ENCODE assay signal across 8 cellular contexts in genomic region chr2:239319261-239319661, GRCh38.
DNase-seq lines count a peak whose midpoint lies in the region; ATAC-seq and TF ChIP-seq lines count a peak whose summit lies in the region.

No MANE protein-coding gene starts in this region.

- peaks cover 0 to 4% (median 0%) of the 10 kb centered on the region in 8 donors for H3K9me3 Mint-ChIP-seq in CD4-positive, alpha-beta memory T cell
- H3K9me3 Mint-ChIP-seq in endodermal cell (peaks cover 18% of the 10 kb centered on the region), nephron progenitor cell (peaks cover 42% of the 10 kb centered on the region)

- no peaks in the 10 kb centered on the region for H3K27me3 ChIP-seq in CD4-positive, alpha-beta memory T cell (ENCODE audit: insufficient read depth, low read length)
- H3K27me3 ChIP-seq in endodermal cell (ENCODE audit: control insufficient read depth, insufficient read depth, low read length, poor library complexity, severe bottlenecking) = no peaks in the 10 kb centered on the region
- H3K27me3 ChIP-seq in prostate gland (replicated peaks; ENCODE audit: insufficient read depth) = no peaks in the 10 kb centered on the region

- CTCF ChIA-PET in CD4-positive, alpha-beta memory T cell (lab: Charles Lee; ENCODE audit: partially characterized antibody) = interaction anchor here (1.5 to 3.3 kb wide), 2 partner anchors 23 to 52 kb away, joined by 4 to 19 read pairs; no protein-coding TSS in a partner anchor

- intact Hi-C loops in CD4-positive, alpha-beta memory T cell (cut with micrococcal nuclease) = no loop called here
- intact Hi-C loops in prostate gland (cut with DNase I) = no loop called here

- H3K36me3 ChIP-seq in CD4-positive, alpha-beta memory T cell (ENCODE audit: insufficient read depth, low read length) = no peaks in the 10 kb centered on the region
- H3K36me3 ChIP-seq in endodermal cell (ENCODE audit: control insufficient read depth, insufficient read depth, low read length) (peaks cover 9% of the 10 kb centered on the region), prostate gland (no peaks in the 10 kb centered on the region)

- H3K27ac ChIP-seq in CD4-positive, alpha-beta memory T cell (ENCODE audit: low read depth, low read length) = peak overlapping the region; percentile 49
- H3K27ac ChIP-seq in endodermal cell (ENCODE audit: low read depth, low read length) (no peak overlapping the region), prostate gland (peak overlapping the region in 1 of 2 donors; percentile 28)

- no peak for DNase-seq in CD4-positive, alpha-beta memory T cell
- DNase-seq in OCI-M1 (lab: John Stamatoyannopoulos, UW) (peak; percentile 80), endodermal cell (peak; percentile 44), nephron progenitor cell (no peak), islet precursor cell (no peak), prostate gland (ENCODE audit: low spot score) (no peak)

- H3K4me3 Mint-ChIP-seq in CD4-positive, alpha-beta memory T cell = peak overlapping the region; percentile 73 to 93 (median 80)
- H3K4me3 Mint-ChIP-seq in endodermal cell (no peak overlapping the region), nephron progenitor cell (no peak overlapping the region)

- H3K4me1 ChIP-seq in CD4-positive, alpha-beta memory T cell (ENCODE audit: insufficient read depth, low read length) = peaks cover 47% of the 10 kb centered on the region
- H3K4me1 ChIP-seq in endodermal cell (ENCODE audit: control insufficient read depth, insufficient read depth, low read length) (peaks cover 2% of the 10 kb centered on the region), prostate gland (replicated peaks) (peaks cover 6% of the 10 kb centered on the region)

- peaks cover 4 to 7% of the 10 kb centered on the region in 2 donors for H3K36me3 Mint-ChIP-seq in CD4-positive, alpha-beta memory T cell
- H3K36me3 Mint-ChIP-seq in endodermal cell (ENCODE audit: low read depth) (peaks cover 36% of the 10 kb centered on the region), nephron progenitor cell (ENCODE audit: low read depth) (peaks cover 84% of the 10 kb centered on the region)

- no peak for ATAC-seq in GM18858 (IDR thresholded peaks at IDR 0.05; ENCODE audit: unreplicated experiment)
- ATAC-seq in GM18498 (IDR thresholded peaks at IDR 0.05; ENCODE audit: unreplicated experiment) = no peak

- H3K9ac ChIP-seq in endodermal cell (ENCODE audit: extremely low read depth, low read length, poor library complexity, severe bottlenecking) = no peak overlapping the region

- H3K4me3 ChIP-seq in CD4-positive, alpha-beta memory T cell (ENCODE audit: low read length in 2 of 2) = peak overlapping the region in 1 of 2 donors; percentile 28
- no peak overlapping the region for H3K4me3 ChIP-seq in endodermal cell (ENCODE audit: low read length)
- no peak overlapping the region for H3K4me3 ChIP-seq in prostate gland

- H3K27ac Mint-ChIP-seq in CD4-positive, alpha-beta memory T cell = peak overlapping the region; percentile 81 to 96 (median 94)
- H3K27ac Mint-ChIP-seq in endodermal cell = no peak overlapping the region
- peak overlapping the region; percentile 98 for H3K27ac Mint-ChIP-seq in nephron progenitor cell

- no peaks in the 10 kb centered on the region for H3K9me3 ChIP-seq in CD4-positive, alpha-beta memory T cell (ENCODE audit: control insufficient read depth in 1 of 2, low read length in 2 of 2)
- H3K9me3 ChIP-seq in endodermal cell (ENCODE audit: control insufficient read depth, low read length) (peaks cover 36% of the 10 kb centered on the region), prostate gland (no peaks in the 10 kb centered on the region)

- POLR2A ChIA-PET in CD4-positive, alpha-beta memory T cell (lab: Charles Lee; ENCODE audit: partially characterized antibody) = interaction anchor here (0.9 to 1.3 kb wide), 2 partner anchors 21 to 62 kb away, joined by 4 to 6 read pairs; no protein-coding TSS in a partner anchor

- TF ChIP-seq CTCF in endodermal cell (conservative IDR thresholded peaks at IDR 0.05) (no peak), nephron progenitor cell (IDR thresholded peaks at IDR 0.05) (no peak), prostate gland (IDR thresholded peaks at IDR 0.05) (no peak)

- WGBS in endodermal cell (ENCODE audit: insufficient coverage in 1 of 2, insufficient read length in 1 of 2), 2 experiments = 82% methylated on average over 12 to 15 of the region's 15 CpGs
- 67% methylated on average over 15 of the region's 15 CpGs for WGBS in prostate gland

- TF ChIP-seq POLR2A in prostate gland (IDR thresholded peaks at IDR 0.05) = no peak

- peaks cover 43 to 78% (median 56%) of the 10 kb centered on the region in 4 donors for H3K4me1 Mint-ChIP-seq in CD4-positive, alpha-beta memory T cell
- H3K4me1 Mint-ChIP-seq in endodermal cell (peaks cover 22% of the 10 kb centered on the region), nephron progenitor cell (peaks cover 49% of the 10 kb centered on the region)

- H3K27me3 Mint-ChIP-seq in CD4-positive, alpha-beta memory T cell = no peaks in the 10 kb centered on the region
- H3K27me3 Mint-ChIP-seq in endodermal cell (ENCODE audit: insufficient read depth) = no peaks in the 10 kb centered on the region
- H3K27me3 Mint-ChIP-seq in nephron progenitor cell (ENCODE audit: low read depth, poor library complexity) = no peaks in the 10 kb centered on the region

Comparison
In these comparisons a context has a peak if more than half of its experiments do, and no peak if none do; other contexts are left out.
1. DNase-seq: peak in OCI-M1 (single experiment) and endodermal cell (single experiment); none in CD4-positive, alpha-beta memory T cell (0 of 5), nephron progenitor cell (single experiment), islet precursor cell (single experiment) and prostate gland (single experiment).
2. H3K4me3 Mint-ChIP-seq: peak in CD4-positive, alpha-beta memory T cell (8 of 8); none in endodermal cell (single experiment) and nephron progenitor cell (single experiment).